ENCODE assay signal across 34 cellular contexts in genomic region chr6:67212584-67212983, GRCh38.
"Had no signal": no experiment of that assay in that cellular context is flagged by ENCODE, and none has a peak within 500 bp of the region (broad histone marks: within the 10 kb centered on the region; RNA-seq: fewer than 3 reads in every experiment).

No MANE protein-coding gene starts in this region.

- H3K27ac ChIP-seq: adrenal gland, body of pancreas, brain microvascular endothelial cell, breast epithelium, WERI-Rb-1 had no signal

- DNase-seq: activated B cell treated with CpG ODN at 0.5 μM for 24 hours; activated CD4-positive, alpha-beta memory T cell treated with anti-CD3 and anti-CD28 coated beads for 36 hours; activated CD4-positive, alpha-beta T cell treated with anti-CD3 and anti-CD28 coated beads for 4 hours; activated CD4-positive, alpha-beta T cell treated with anti-CD3 and anti-CD28 coated beads, Interleukin-2, amount 10 ng/mL, durations not matched to agents 24 days and 14 days; activated CD4-positive, alpha-beta T cell treated with anti-CD3 and anti-CD28 coated beads, Interleukin-2, amount 50 U/mL, for 1 hour; activated CD4-positive, alpha-beta T cell treated with anti-CD3 and anti-CD28 coated beads, Interleukin-2, amount 50 U/mL, for 4 hours; activated CD4-positive, CD25-positive, alpha-beta regulatory T cell treated with anti-CD3 and anti-CD28 coated beads, Interleukin-2, amount 50 U/mL, for 72 hours; activated CD8-positive, alpha-beta memory T cell treated with anti-CD3 and anti-CD28 coated beads, Interleukin-2, amount 50 U/mL, for 4 hours; activated CD8-positive, alpha-beta T cell treated with anti-CD3 and anti-CD28 coated beads for 36 hours; activated effector memory CD4-positive, alpha-beta T cell treated with anti-CD3 and anti-CD28 coated beads, Interleukin-2, amount 50 U/mL, for 16 hours; activated gamma-delta T cell treated with Interleukin-2 at 50 U/mL for 16 hours; activated naive CD4-positive, alpha-beta T cell; activated naive CD4-positive, alpha-beta T cell treated with anti-CD3 and anti-CD28 coated beads for 36 hours; activated naive CD4-positive, alpha-beta T cell treated with anti-CD3 and anti-CD28 coated beads, Interleukin-2, amount 50 U/mL, for 16 hours; activated naive CD8-positive, alpha-beta T cell treated with anti-CD3 and anti-CD28 coated beads for 36 hours; activated T-cell treated with anti-CD3 and anti-CD28 coated beads for 4 hours; activated T-cell treated with anti-CD3 and anti-CD28 coated beads, Interleukin-2, amount 50 U/mL, for 1 hour; activated T-cell treated with anti-CD3 and anti-CD28 coated beads, Interleukin-2, amount 50 U/mL, for 4 hours; activated T-cell treated with anti-CD3 and anti-CD28 coated beads, Interleukin-2, amount 50 U/mL, for 72 hours; adrenal gland; amniotic stem cell; aorta; body of pancreas; brain microvascular endothelial cell; central memory CD4-positive, alpha-beta T cell; T-helper 2 cell; T-helper 9 cell; WERI-Rb-1 had no signal

- H3K27me3 ChIP-seq: adrenal gland, body of pancreas, brain microvascular endothelial cell, breast epithelium had no signal

- H3K36me3 ChIP-seq: adrenal gland, brain microvascular endothelial cell, breast epithelium, WERI-Rb-1 had no signal

- ATAC-seq: activated CD8-positive, alpha-beta T cell treated with anti-CD3 and anti-CD28 coated beads for 36 hours; activated naive CD4-positive, alpha-beta T cell treated with anti-CD3 and anti-CD28 coated beads, Interleukin-2, amount 50 U/mL, for 72 hours; activated T-cell treated with anti-CD3 and anti-CD28 coated beads, Interleukin-2, amount 50 U/mL, for 4 hours; activated T-cell treated with anti-CD3 and anti-CD28 coated beads, Interleukin-2, amount 50 U/mL, for 72 hours; activated T-helper 17 cell treated with anti-CD3 and anti-CD28 coated beads, Interleukin-2, amount 50 U/mL, for 72 hours; body of pancreas had no signal

- H3K4me3 ChIP-seq: adrenal gland, body of pancreas, breast epithelium had no signal

- H3K4me1 ChIP-seq: adrenal gland, body of pancreas, breast epithelium had no signal

- FAIRE-seq: astrocyte, colon, TTC549 had no signal

- H3K9me3 ChIP-seq: adrenal gland, body of pancreas, breast epithelium had no signal
